Comparison of ENCODE assay signal across 18 cellular contexts in genomic region chr3:45170071-45170470, GRCh38. TPM values are rescaled to one million over a fixed set of nuclear protein-coding genes. Genes with fewer than 3 reads are reported as not detected.
DNase-seq lines count a peak whose midpoint lies in the region; ATAC-seq and TF ChIP-seq lines count a peak whose summit lies in the region.
"Had no signal": no experiment of that assay in that cellular context is flagged by ENCODE, and none has a peak within 500 bp of the region (broad histone marks: within the 10 kb centered on the region; RNA-seq: fewer than 3 reads in every experiment).

No MANE protein-coding gene starts in this region.

- H4K91ac ChIP-seq in trophoblast cell (ENCODE audit: low read depth, low read length), result peak overlapping the region; percentile 4

- H3K23ac ChIP-seq in trophoblast cell (ENCODE audit: low read length), result no peak overlapping the region

- no peak overlapping the region for H3K4ac ChIP-seq in trophoblast cell (ENCODE audit: low read depth, low read length)

- H3K27me3 Mint-ChIP-seq in CD14-positive monocyte (ENCODE audit: low read depth in 3 of 3), result peaks cover 0 to 1% (median 0%) of the 10 kb centered on the region in 3 donors

- H3K9ac ChIP-seq in trophoblast cell (ENCODE audit: low read length), result no peak overlapping the region

- CTCF ChIA-PET in RWPE1 (lab: Yijun Ruan, JAX), result interaction anchor here (0.5 to 1.0 kb wide), 3 partner anchors 40 to 330 kb away, joined by 3 read pairs; no protein-coding TSS in a partner anchor

- DNase-seq in CD14-positive monocyte (ENCODE audit: low spot score) (no peak), RWPE1 (ENCODE audit: low spot score) (no peak), Right ventricle myocardium superior (peak; percentile 72), trophoblast cell (no peak)
- no peak for DNase-seq in activated naive CD4-positive, alpha-beta T cell treated with anti-CD3 and anti-CD28 coated beads, Interleukin-2, amount 50 U/mL, for 16 hours
- DNase-seq: activated CD4-positive, alpha-beta T cell treated with anti-CD3 and anti-CD28 coated beads for 1 hour; activated naive CD8-positive, alpha-beta T cell treated with anti-CD3 and anti-CD28 coated beads for 36 hours; effector memory CD4-positive, alpha-beta T cell; foreskin melanocyte; KG1; PC-9; T-cell had no signal

- no peaks in the 10 kb centered on the region for H3K36me3 ChIP-seq in trophoblast cell (ENCODE audit: control insufficient read depth in 1 of 2, insufficient read depth in 2 of 2, low read length in 2 of 2)
- H3K36me3 ChIP-seq: cardiac muscle cell had no signal

- peak overlapping the region in 6 of 7 donors; percentile 3 to 85 (median 77) for H3K27ac Mint-ChIP-seq in CD14-positive monocyte
- H3K27ac Mint-ChIP-seq: activated naive CD8-positive, alpha-beta T cell treated with anti-CD3 and anti-CD28 coated beads for 36 hours; stimulated activated memory B cell treated with anti-CD40 and anti-IgM and Interleukin-4, amounts not matched to agents 10 μg/mL and 1 μg/mL and 100 μg/mL, for 72 hours had no signal

- peak overlapping the region; percentile 51 for H2AK5ac ChIP-seq in trophoblast cell (ENCODE audit: low read length)

- intact Hi-C loops in CD14-positive monocyte (cut with micrococcal nuclease) (loop anchor here (5.0 kb wide), 2 partner anchors 33 to 37 kb away; no protein-coding TSS in a partner anchor), Right ventricle myocardium superior (cut with DNase I) (no loop called here)

- H2BK12ac ChIP-seq in trophoblast cell (ENCODE audit: low read length), result no peak overlapping the region

- TF ChIP-seq CTCF in CD14-positive monocyte (IDR thresholded peaks at IDR 0.05) (no peak), RWPE1 (conservative IDR thresholded peaks at IDR 0.05; ENCODE audit: low read depth) (no peak)

- no peak overlapping the region for H3K14ac ChIP-seq in trophoblast cell (ENCODE audit: low read length)

- H3K18ac ChIP-seq in trophoblast cell (ENCODE audit: low read length), result no peak overlapping the region

- H2BK5ac ChIP-seq in trophoblast cell (ENCODE audit: low read depth, low read length, poor library complexity), result no peak overlapping the region

- H4K8ac ChIP-seq in trophoblast cell (ENCODE audit: low read depth, low read length), result no peak overlapping the region

- peaks cover 2% of the 10 kb centered on the region for H3K9me3 ChIP-seq in trophoblast cell (ENCODE audit: insufficient read depth, low read depth, low read length)

- no CpG with 5 or more reads among the region's 3 CpGs for WGBS in trophoblast cell (ENCODE audit: extremely low coverage, insufficient coverage, insufficient read length)

- H3K4me1 ChIP-seq in trophoblast cell (ENCODE audit: control insufficient read depth in 1 of 2, insufficient read depth in 2 of 2, low read length in 2 of 2), result peaks cover 14 to 16% of the 10 kb centered on the region in 2 experiments

- H3K27ac ChIP-seq in RWPE1 (peak overlapping the region; percentile 38), trophoblast cell (ENCODE audit: low read depth, low read length) (no peak overlapping the region)
- H3K27ac ChIP-seq: cardiac muscle cell, PC-9 had no signal

- H2AFZ ChIP-seq in trophoblast cell (ENCODE audit: insufficient read depth, low read length, poor library complexity), result no peak overlapping the region
- H2AFZ ChIP-seq: PC-9 had no signal

- no peak overlapping the region for H3K4me3 Mint-ChIP-seq in CD14-positive monocyte
- H3K4me3 Mint-ChIP-seq: activated naive CD8-positive, alpha-beta T cell treated with anti-CD3 and anti-CD28 coated beads for 36 hours; stimulated activated memory B cell treated with anti-CD40 and anti-IgM and Interleukin-4, amounts not matched to agents 10 μg/mL and 1 μg/mL and 100 μg/mL, for 72 hours; T-cell had no signal

- H3K27me3 ChIP-seq in trophoblast cell (ENCODE audit: insufficient read depth, low read length), result no peaks in the 10 kb centered on the region

- no peaks in the 10 kb centered on the region for H3K79me2 ChIP-seq in trophoblast cell (ENCODE audit: control insufficient read depth, insufficient read depth, low read length, poor library complexity)

- H3K36me3 Mint-ChIP-seq in CD14-positive monocyte, result peaks cover 0 to 5% of the 10 kb centered on the region in 2 donors
- H3K36me3 Mint-ChIP-seq: stimulated activated memory B cell treated with anti-CD40 and anti-IgM and Interleukin-4, amounts not matched to agents 10 μg/mL and 1 μg/mL and 100 μg/mL, for 72 hours; T-cell had no signal

- no peak overlapping the region for H4K12ac ChIP-seq in trophoblast cell (ENCODE audit: low read depth, low read length)

- H3K9me3 Mint-ChIP-seq in CD14-positive monocyte, result peaks cover 0 to 3% (median 0%) of the 10 kb centered on the region in 7 donors
- H3K9me3 Mint-ChIP-seq: stimulated activated memory B cell treated with anti-CD40 and anti-IgM and Interleukin-4, amounts not matched to agents 10 μg/mL and 1 μg/mL and 100 μg/mL, for 72 hours had no signal

- peaks cover 51% of the 10 kb centered on the region for H3K4me1 Mint-ChIP-seq in CD14-positive monocyte

- no peak overlapping the region for H2BK120ac ChIP-seq in trophoblast cell (ENCODE audit: insufficient read depth, low read length, poor library complexity)

- ATAC-seq in Right ventricle myocardium superior (ENCODE audit: poor library complexity) (peak; percentile 89), GM21737 (IDR thresholded peaks at IDR 0.05; ENCODE audit: unreplicated experiment) (no peak), HG02852 (IDR thresholded peaks at IDR 0.05; ENCODE audit: unreplicated experiment) (no peak), GM19452 (IDR thresholded peaks at IDR 0.05; ENCODE audit: unreplicated experiment) (no peak)
- ATAC-seq: sciatic nerve; stimulated activated memory B cell treated with anti-CD40 and anti-IgM and Interleukin-4, amounts not matched to agents 10 μg/mL and 1 μg/mL and 100 μg/mL, for 72 hours; T-cell had no signal

- H3K79me1 ChIP-seq in trophoblast cell (ENCODE audit: low read length), result peaks cover 6% of the 10 kb centered on the region

- no peak overlapping the region for H3K4me3 ChIP-seq in trophoblast cell (ENCODE audit: low read depth, low read length)
- H3K4me3 ChIP-seq: cardiac muscle cell, PC-9 had no signal

- no peak overlapping the region for H3K4me2 ChIP-seq in trophoblast cell (ENCODE audit: low read length)
- H3K4me2 ChIP-seq: PC-9 had no signal

- POLR2A ChIA-PET in RWPE1 (lab: Yijun Ruan, JAX; ENCODE audit: low non-redundant PET), result no interaction called here

RNA-seq across cellular contexts. Expression of gene CDCP1, which starts 23.9 kb away (rescaled TPM):
- 1 to 10 TPM in 1 of 2 donors, under 1 TPM in 1; 0.42 to 1.3 TPM for polyA plus RNA-seq in CD14-positive monocyte
- 0.38 TPM for total RNA-seq in Right ventricle myocardium superior
- polyA plus RNA-seq in trophoblast cell (2013), result 3.7 and 4.1 TPM in 2 replicates
- polyA plus RNA-seq: cardiac muscle cell had no signal

RNA-seq across cellular contexts. Expression of gene TMEM158, which starts 56.0 kb away (rescaled TPM):
- under 1 TPM in 1 of 2 donors, not detected in 1; 0.19 TPM for polyA plus RNA-seq in CD14-positive monocyte
- total RNA-seq in Right ventricle myocardium superior, result 0.48 TPM
- polyA plus RNA-seq in trophoblast cell (2013), result 1.8 and 1.9 TPM in 2 replicates
